1 cellular context compared by ENCODE assay signal in genomic region chr6:135251416-135251815, GRCh38.
TF ChIP-seq lines count a peak whose summit lies in the region.

No MANE protein-coding gene starts in this region.

TF ChIP-seq in HepG2, 621 proteins besides CTCF, POLR2A, EP300 and RAD21 (continued from another document and continues in another):
- TF ChIP-seq THRA (CRISPR knock-in tag; IDR thresholded peaks at IDR 0.05; ENCODE audit: borderline replicate concordance) (peak; percentile 81), ETS1 (CRISPR knock-in tag; IDR thresholded peaks at IDR 0.05) (no peak), SOX6 (IDR thresholded peaks at IDR 0.05) (no peak), SOX6 (CRISPR knock-in tag; IDR thresholded peaks at IDR 0.05) (peak; percentile 91), MLXIP (CRISPR knock-in tag; IDR thresholded peaks at IDR 0.05; ENCODE audit: borderline replicate concordance) (no peak), SKI (IDR thresholded peaks at IDR 0.05; ENCODE audit: partially characterized antibody) (no peak), XBP1 (CRISPR knock-in tag; IDR thresholded peaks at IDR 0.05) (no peak), THAP7 (CRISPR knock-in tag; IDR thresholded peaks at IDR 0.05) (no peak), ZNF501 (CRISPR knock-in tag; IDR thresholded peaks at IDR 0.05) (no peak), ZBTB21 (CRISPR knock-in tag; IDR thresholded peaks at IDR 0.05) (no peak), USF2 (IDR thresholded peaks at IDR 0.05; ENCODE audit: low read depth, low read length) (no peak), USF2 (CRISPR knock-in tag; IDR thresholded peaks at IDR 0.05; ENCODE audit: borderline replicate concordance) (no peak), ZSCAN9 (CRISPR knock-in tag; IDR thresholded peaks at IDR 0.05; ENCODE audit: borderline replicate concordance) (no peak), HES4 (CRISPR knock-in tag; IDR thresholded peaks at IDR 0.05; ENCODE audit: borderline replicate concordance) (no peak), SATB2 (CRISPR knock-in tag; IDR thresholded peaks at IDR 0.05) (no peak), ZNF577 (CRISPR knock-in tag; IDR thresholded peaks at IDR 0.05; ENCODE audit: borderline replicate concordance, low read depth) (no peak), NFIC (IDR thresholded peaks at IDR 0.05; ENCODE audit: low read length) (no peak; the same call in 1 of the 2 replicates), ZNF234 (CRISPR knock-in tag; conservative IDR thresholded peaks at IDR 0.05) (no peak), TOPORS (CRISPR knock-in tag; IDR thresholded peaks at IDR 0.05) (no peak), YEATS4 (CRISPR knock-in tag; IDR thresholded peaks at IDR 0.05; ENCODE audit: borderline replicate concordance) (no peak), HNRNPUL1 (IDR thresholded peaks at IDR 0.05; ENCODE audit: low read depth, low read length) (no peak), ZNF383 (CRISPR knock-in tag; IDR thresholded peaks at IDR 0.05; ENCODE audit: borderline replicate concordance) (no peak), TBX3 (IDR thresholded peaks at IDR 0.05; ENCODE audit: borderline replicate concordance) (no peak; the same call in 1 of the 2 replicates), TCF7 (IDR thresholded peaks at IDR 0.05; ENCODE audit: low read depth) (peak; percentile 47; the same call in 1 of the 2 replicates), KLF6 (CRISPR knock-in tag; IDR thresholded peaks at IDR 0.05) (no peak), KMT2A (CRISPR knock-in tag; IDR thresholded peaks at IDR 0.05) (no peak), ZNF879 (CRISPR knock-in tag; IDR thresholded peaks at IDR 0.05) (no peak), ARHGAP35 (CRISPR knock-in tag; IDR thresholded peaks at IDR 0.05; ENCODE audit: borderline replicate concordance) (no peak), ZNF367 (CRISPR knock-in tag; IDR thresholded peaks at IDR 0.05; ENCODE audit: borderline replicate concordance) (no peak), MBD4 (IDR thresholded peaks at IDR 0.05; ENCODE audit: borderline replicate concordance, low read length) (no peak), NR2F6 (IDR thresholded peaks at IDR 0.05) (peak; percentile 69), NR2F6 (CRISPR knock-in tag; IDR thresholded peaks at IDR 0.05) (peak; percentile 63), FOXO1 (CRISPR knock-in tag; IDR thresholded peaks at IDR 0.05) (0 out of 2 replicates have a peak, but pooled peaks have one; percentile 65), ZNF839 (CRISPR knock-in tag; IDR thresholded peaks at IDR 0.05; ENCODE audit: borderline replicate concordance) (no peak), FIP1L1 (IDR thresholded peaks at IDR 0.05; ENCODE audit: borderline replicate concordance, insufficient read depth, low read depth, low read length) (no peak), ZNF75D (CRISPR knock-in tag; IDR thresholded peaks at IDR 0.05; ENCODE audit: borderline replicate concordance) (no peak), ZNF772 (CRISPR knock-in tag; IDR thresholded peaks at IDR 0.05) (no peak), KDM2A (CRISPR knock-in tag; IDR thresholded peaks at IDR 0.05; ENCODE audit: borderline replicate concordance, low read depth) (no peak), ZNF724P (CRISPR knock-in tag; IDR thresholded peaks at IDR 0.05; ENCODE audit: borderline replicate concordance) (no peak), CBX1 (IDR thresholded peaks at IDR 0.05; ENCODE audit: low read depth) (no peak), ZNF788 (CRISPR knock-in tag; IDR thresholded peaks at IDR 0.05; ENCODE audit: borderline replicate concordance) (no peak), HNF4A (CRISPR knock-in tag; IDR thresholded peaks at IDR 0.05) (no peak; the same call in 1 of the 2 replicates), CREM (IDR thresholded peaks at IDR 0.05) (0 out of 2 replicates have a peak, but pooled peaks have one; percentile 34), CREM (CRISPR knock-in tag; IDR thresholded peaks at IDR 0.05) (no peak), SETDB1 (CRISPR knock-in tag; IDR thresholded peaks at IDR 0.05; ENCODE audit: borderline replicate concordance) (no peak), ZNF331 (CRISPR knock-in tag; IDR thresholded peaks at IDR 0.05) (peak; percentile 21; the same call in 1 of the 2 replicates), ZNF431 (CRISPR knock-in tag; IDR thresholded peaks at IDR 0.05; ENCODE audit: borderline replicate concordance, low read depth) (no peak), ZNF891 (CRISPR knock-in tag; IDR thresholded peaks at IDR 0.05) (no peak), ZNF580 (CRISPR knock-in tag; IDR thresholded peaks at IDR 0.05; ENCODE audit: borderline replicate concordance, low read depth) (no peak), ZNF124 (CRISPR knock-in tag; IDR thresholded peaks at IDR 0.05) (no peak), SUZ12 (IDR thresholded peaks at IDR 0.05; ENCODE audit: low read depth, low read length) (no peak), HMG20A (CRISPR knock-in tag; IDR thresholded peaks at IDR 0.05; ENCODE audit: borderline replicate concordance) (no peak; the same call in 1 of the 2 replicates), MIER2 (CRISPR knock-in tag; IDR thresholded peaks at IDR 0.05) (no peak), RBAK (CRISPR knock-in tag; IDR thresholded peaks at IDR 0.05) (no peak), ARID2 (CRISPR knock-in tag; IDR thresholded peaks at IDR 0.05; ENCODE audit: borderline replicate concordance) (no peak), ZNF3 (CRISPR knock-in tag; IDR thresholded peaks at IDR 0.05) (no peak), POLR2AphosphoS2 (IDR thresholded peaks at IDR 0.05; ENCODE audit: low read depth, low read length) (no peak)
- TF ChIP-seq, protein P1, sequence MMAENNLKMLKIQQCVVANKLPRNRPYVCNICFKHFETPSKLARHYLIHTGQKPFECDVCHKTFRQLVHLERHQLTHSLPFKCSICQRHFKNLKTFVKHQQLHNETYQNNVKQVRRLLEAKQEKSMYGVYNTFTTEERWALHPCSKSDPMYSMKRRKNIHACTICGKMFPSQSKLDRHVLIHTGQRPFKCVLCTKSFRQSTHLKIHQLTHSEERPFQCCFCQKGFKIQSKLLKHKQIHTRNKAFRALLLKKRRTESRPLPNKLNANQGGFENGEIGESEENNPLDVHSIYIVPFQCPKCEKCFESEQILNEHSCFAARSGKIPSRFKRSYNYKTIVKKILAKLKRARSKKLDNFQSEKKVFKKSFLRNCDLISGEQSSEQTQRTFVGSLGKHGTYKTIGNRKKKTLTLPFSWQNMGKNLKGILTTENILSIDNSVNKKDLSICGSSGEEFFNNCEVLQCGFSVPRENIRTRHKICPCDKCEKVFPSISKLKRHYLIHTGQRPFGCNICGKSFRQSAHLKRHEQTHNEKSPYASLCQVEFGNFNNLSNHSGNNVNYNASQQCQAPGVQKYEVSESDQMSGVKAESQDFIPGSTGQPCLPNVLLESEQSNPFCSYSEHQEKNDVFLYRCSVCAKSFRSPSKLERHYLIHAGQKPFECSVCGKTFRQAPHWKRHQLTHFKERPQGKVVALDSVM (CRISPR knock-in tag; IDR thresholded peaks at IDR 0.05), result no peak
- TF ChIP-seq, protein P2, sequence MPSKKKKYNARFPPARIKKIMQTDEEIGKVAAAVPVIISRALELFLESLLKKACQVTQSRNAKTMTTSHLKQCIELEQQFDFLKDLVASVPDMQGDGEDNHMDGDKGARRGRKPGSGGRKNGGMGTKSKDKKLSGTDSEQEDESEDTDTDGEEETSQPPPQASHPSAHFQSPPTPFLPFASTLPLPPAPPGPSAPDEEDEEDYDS (CRISPR knock-in tag; IDR thresholded peaks at IDR 0.05), result no peak
- TF ChIP-seq, protein P3, sequence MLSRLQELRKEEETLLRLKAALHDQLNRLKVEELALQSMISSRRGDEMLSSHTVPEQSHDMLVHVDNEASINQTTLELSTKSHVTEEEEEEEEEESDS (CRISPR knock-in tag; IDR thresholded peaks at IDR 0.05; ENCODE audit: borderline replicate concordance), result no peak
- TF ChIP-seq, protein P4, sequence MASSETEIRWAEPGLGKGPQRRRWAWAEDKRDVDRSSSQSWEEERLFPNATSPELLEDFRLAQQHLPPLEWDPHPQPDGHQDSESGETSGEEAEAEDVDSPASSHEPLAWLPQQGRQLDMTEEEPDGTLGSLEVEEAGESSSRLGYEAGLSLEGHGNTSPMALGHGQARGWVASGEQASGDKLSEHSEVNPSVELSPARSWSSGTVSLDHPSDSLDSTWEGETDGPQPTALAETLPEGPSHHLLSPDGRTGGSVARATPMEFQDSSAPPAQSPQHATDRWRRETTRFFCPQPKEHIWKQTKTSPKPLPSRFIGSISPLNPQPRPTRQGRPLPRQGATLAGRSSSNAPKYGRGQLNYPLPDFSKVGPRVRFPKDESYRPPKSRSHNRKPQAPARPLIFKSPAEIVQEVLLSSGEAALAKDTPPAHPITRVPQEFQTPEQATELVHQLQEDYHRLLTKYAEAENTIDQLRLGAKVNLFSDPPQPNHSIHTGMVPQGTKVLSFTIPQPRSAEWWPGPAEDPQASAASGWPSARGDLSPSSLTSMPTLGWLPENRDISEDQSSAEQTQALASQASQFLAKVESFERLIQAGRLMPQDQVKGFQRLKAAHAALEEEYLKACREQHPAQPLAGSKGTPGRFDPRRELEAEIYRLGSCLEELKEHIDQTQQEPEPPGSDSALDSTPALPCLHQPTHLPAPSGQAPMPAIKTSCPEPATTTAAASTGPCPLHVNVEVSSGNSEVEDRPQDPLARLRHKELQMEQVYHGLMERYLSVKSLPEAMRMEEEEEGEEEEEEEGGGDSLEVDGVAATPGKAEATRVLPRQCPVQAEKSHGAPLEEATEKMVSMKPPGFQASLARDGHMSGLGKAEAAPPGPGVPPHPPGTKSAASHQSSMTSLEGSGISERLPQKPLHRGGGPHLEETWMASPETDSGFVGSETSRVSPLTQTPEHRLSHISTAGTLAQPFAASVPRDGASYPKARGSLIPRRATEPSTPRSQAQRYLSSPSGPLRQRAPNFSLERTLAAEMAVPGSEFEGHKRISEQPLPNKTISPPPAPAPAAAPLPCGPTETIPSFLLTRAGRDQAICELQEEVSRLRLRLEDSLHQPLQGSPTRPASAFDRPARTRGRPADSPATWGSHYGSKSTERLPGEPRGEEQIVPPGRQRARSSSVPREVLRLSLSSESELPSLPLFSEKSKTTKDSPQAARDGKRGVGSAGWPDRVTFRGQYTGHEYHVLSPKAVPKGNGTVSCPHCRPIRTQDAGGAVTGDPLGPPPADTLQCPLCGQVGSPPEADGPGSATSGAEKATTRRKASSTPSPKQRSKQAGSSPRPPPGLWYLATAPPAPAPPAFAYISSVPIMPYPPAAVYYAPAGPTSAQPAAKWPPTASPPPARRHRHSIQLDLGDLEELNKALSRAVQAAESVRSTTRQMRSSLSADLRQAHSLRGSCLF (CRISPR knock-in tag; IDR thresholded peaks at IDR 0.05; ENCODE audit: borderline replicate concordance), result no peak
